ENCODE assay signal across 24 cellular contexts in genomic region chr12:117318591-117318990, GRCh38. TPM values are rescaled to one million over a fixed set of nuclear protein-coding genes. Genes with fewer than 3 reads are reported as not detected.
"Had no signal": no experiment of that assay in that cellular context is flagged by ENCODE, and none has a peak within 500 bp of the region (broad histone marks: within the 10 kb centered on the region; RNA-seq: fewer than 3 reads in every experiment).

No MANE protein-coding gene starts in this region.

- H3K36me3 ChIP-seq: Peyer's patch, SJSA1 had no signal

- H3K4me1 ChIP-seq: Peyer's patch had no signal

- H3K9me3 ChIP-seq: Peyer's patch, SJSA1 had no signal

- H3K27me3 ChIP-seq: Peyer's patch, SJSA1 had no signal

- H3K27ac ChIP-seq: KMS-11, Peyer's patch, RWPE1, SJSA1 had no signal

- H3K4me3 ChIP-seq: Peyer's patch, SJSA1 had no signal

- DNase-seq: activated B cell treated with CpG ODN at 0.5 μM for 24 hours; activated CD4-positive, alpha-beta memory T cell treated with anti-CD3 and anti-CD28 coated beads for 36 hours; activated CD4-positive, alpha-beta T cell treated with anti-CD3 and anti-CD28 coated beads, Interleukin-2, amount 10 ng/mL, durations not matched to agents 7 days and 5 days; activated CD8-positive, alpha-beta memory T cell treated with anti-CD3 and anti-CD28 coated beads for 24 hours; activated gamma-delta T cell; activated naive CD4-positive, alpha-beta T cell treated with anti-CD3 and anti-CD28 coated beads for 36 hours; activated T-cell treated with anti-CD3 and anti-CD28 coated beads, Interleukin-2, amount 50 U/mL, for 4 hours; amygdala; NCI-H1092; NCI-H1417; NCI-H2029 treated with DMSO at 0.1 percent for 48 hours; NCI-H2227 treated with DMSO at 0.1 percent for 48 hours; NCI-H446 treated with DMSO at 0.1 percent for 48 hours; NCI-H524 treated with DMSO at 0.1 percent for 48 hours; NCI-H748 treated with DMSO at 0.1 percent for 48 hours; OCI-M1; Peyer's patch; Right ventricle myocardium superior; T-helper 17 cell; T-helper 9 cell had no signal

RNA-seq across cellular contexts. Expression of gene NOS1, which starts 42.8 kb away (rescaled TPM):
- total RNA-seq: activated B cell treated with CpG ODN at 0.5 μM for 24 hours; activated CD4-positive, alpha-beta memory T cell treated with anti-CD3 and anti-CD28 coated beads for 36 hours; activated CD4-positive, alpha-beta T cell treated with anti-CD3 and anti-CD28 coated beads, Interleukin-2, amount 10 ng/mL, durations not matched to agents 7 days and 5 days; MCF 10A; SJSA1; T-helper 17 cell had no signal
